12 cellular contexts compared by ENCODE assay signal in the genomic region with DNA sequence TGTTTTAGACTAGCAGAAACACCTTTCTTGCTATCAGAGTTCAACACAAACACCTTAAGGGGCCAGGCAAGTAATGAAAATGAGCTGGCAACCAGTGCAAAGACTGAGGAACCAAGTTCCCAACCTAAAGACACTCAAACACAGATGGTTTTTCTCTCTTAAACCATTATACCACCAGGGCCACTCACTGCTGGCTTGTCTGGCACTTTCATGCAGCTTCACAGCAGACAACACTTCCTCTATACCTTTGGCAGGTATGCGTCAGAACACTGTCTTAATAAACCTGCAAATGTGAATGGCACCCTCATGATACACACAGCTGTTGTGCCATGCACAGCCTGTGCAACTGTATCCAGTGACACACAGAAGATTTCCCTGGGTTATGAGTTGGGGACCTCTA. TPM values are rescaled to one million over a fixed set of nuclear protein-coding genes. Genes with fewer than 3 reads are reported as not detected.
DNase-seq lines count a peak whose midpoint lies in the region; ATAC-seq, FAIRE-seq and TF ChIP-seq lines count a peak whose summit lies in the region.
"Had no signal": no experiment of that assay in that cellular context is flagged by ENCODE, and none has a peak within 500 bp of the region (broad histone marks: within the 10 kb centered on the region; RNA-seq: fewer than 3 reads in every experiment).

No MANE protein-coding gene starts in this region.

- in situ Hi-C loops in GM13976 (cut with MboI; ENCODE audit: low sequenced_read_pairs, unreplicated experiment): no loop called here

- no peaks in the 10 kb centered on the region for H4K20me1 ChIP-seq in GM23338 (replicated peaks; ENCODE audit: insufficient read depth)
- H4K20me1 ChIP-seq: BLaER1 treated with 17β-estradiol and CSF1 and Interleukin-3, amounts not matched to agents 10 nM and 100 nM had no signal

- no peaks in the 10 kb centered on the region for H3F3A ChIP-seq in GM23338 (replicated peaks; ENCODE audit: low read depth)

- no peaks in the 10 kb centered on the region for H3K9me2 ChIP-seq in GM23338 (ENCODE audit: insufficient read depth)

- H3K4me1 ChIP-seq in A549 (peaks cover 6% of the 10 kb centered on the region; the same call in 2 of the 3 replicates), GM23338 (ENCODE audit: insufficient read depth) (peaks cover 8% of the 10 kb centered on the region; the same call in 1 of the 2 replicates), testis (peaks cover 8% of the 10 kb centered on the region)

- H3K4me1 Mint-ChIP-seq in activated CD4-positive, alpha-beta T cell treated with anti-CD3 and anti-CD28 coated beads, Interleukin-2, amount 10 ng/mL, durations not matched to agents 7 days and 5 days: peaks cover 89% of the 10 kb centered on the region
- peaks cover 4% of the 10 kb centered on the region for H3K4me1 Mint-ChIP-seq in GM23338

- no peak overlapping the region for H3K4me3 ChIP-seq in A549
- no peak overlapping the region for H3K4me3 ChIP-seq in GM23338
- no peak overlapping the region for H3K4me3 ChIP-seq in testis
- H3K4me3 ChIP-seq: BLaER1 treated with 17β-estradiol and CSF1 and Interleukin-3, amounts not matched to agents 10 nM and 100 nM; stomach had no signal

- POLR2A ChIA-PET in A549 (lab: Yijun Ruan, JAX): interaction anchor here (1.3 kb wide), 1 partner anchor 44 kb away, joined by 3 read pairs; no protein-coding TSS in a partner anchor
- POLR2A ChIA-PET in activated CD4-positive, alpha-beta T cell treated with anti-CD3 and anti-CD28 coated beads, Interleukin-2, amount 10 ng/mL, durations not matched to agents 7 days and 5 days (lab: Charles Lee): interaction anchor here (0.6 kb wide), 2 partner anchors 41 to 94 kb away, joined by 3 to 6 read pairs; no protein-coding TSS in a partner anchor

- H3K27ac ChIP-seq in A549: no peak overlapping the region
- H3K27ac ChIP-seq in GM23338 (ENCODE audit: low read depth): no peak overlapping the region
- H3K27ac ChIP-seq in testis: no peak overlapping the region
- H3K27ac ChIP-seq: neutrophil, stomach had no signal

- H3K27me3 Mint-ChIP-seq in activated CD4-positive, alpha-beta T cell treated with anti-CD3 and anti-CD28 coated beads, Interleukin-2, amount 10 ng/mL, durations not matched to agents 7 days and 5 days: no peaks in the 10 kb centered on the region
- H3K27me3 Mint-ChIP-seq in GM23338 (ENCODE audit: insufficient read depth, low read depth, poor library complexity): peaks cover 8% of the 10 kb centered on the region

- no peak overlapping the region for H2AFZ ChIP-seq in GM23338

- TF ChIP-seq CTCF in A549 (IDR thresholded peaks at IDR 0.05) (no peak), GM13976 (IDR thresholded peaks at IDR 0.05; ENCODE audit: borderline replicate concordance, control extremely low read depth, extremely low read depth, insufficient read depth, missing control alignments) (no peak), GM23338 (conservative IDR thresholded peaks at IDR 0.05; ENCODE audit: low read depth in 2 of 2) (no peak), testis (IDR thresholded peaks at IDR 0.05) (no peak)

- WGBS in A549 (ENCODE audit: missing lambda C conversion rate): 100% methylated on average over 1 of the region's 1 CpG
- 89 to 100% methylated on average over 1 of the region's 1 CpG for WGBS in testis, 2 donors

- DNase-seq in A549 (ENCODE audit: low read depth in 1 of 2, low spot score in 1 of 2) (no peak), GM13976 (ENCODE audit: low spot score) (peak; percentile 41), GM23338 (ENCODE audit: low spot score) (no peak), DMS 273 treated with DMSO at 0.1 percent for 48 hours (lab: John Stamatoyannopoulos, UW) (no peak), testis (no peak)
- peak; percentile 43 for DNase-seq in activated CD4-positive, alpha-beta T cell treated with anti-CD3 and anti-CD28 coated beads, Interleukin-2, amount 10 ng/mL, durations not matched to agents 7 days and 5 days
- DNase-seq in central memory CD4-positive, alpha-beta T cell: peak; percentile 61
- DNase-seq: RPMI8226, stomach had no signal

- intact Hi-C loops in testis (cut with DNase I; ENCODE audit: low total_unique reads): no loop called here

- no peak for TF ChIP-seq EP300 in A549 (IDR thresholded peaks at IDR 0.05)

- ATAC-seq in A549 (peak; percentile 31; a peak in 4 of 6 replicates), GM23338 (no peak), HG03045 (IDR thresholded peaks at IDR 0.05; ENCODE audit: unreplicated experiment) (no peak)

- TF ChIP-seq POLR2A in A549 (IDR thresholded peaks at IDR 0.05; ENCODE audit: low read length) (no peak), testis (IDR thresholded peaks at IDR 0.05) (no peak)

- H3K4me2 ChIP-seq in A549 (no peak overlapping the region), GM23338 (no peak overlapping the region)

- CTCF ChIA-PET in A549 (lab: Yijun Ruan, JAX): interaction anchor here (0.5 to 1.3 kb wide), 5 partner anchors 9 to 521 kb away, joined by 3 read pairs; no protein-coding TSS in a partner anchor
- CTCF ChIA-PET in activated CD4-positive, alpha-beta T cell treated with anti-CD3 and anti-CD28 coated beads, Interleukin-2, amount 10 ng/mL, durations not matched to agents 7 days and 5 days (lab: Charles Lee): interaction anchor here (1.1 to 2.6 kb wide), 7 partner anchors 10 to 94 kb away, joined by 3 to 18 read pairs (median 4); partner anchors contain the start of gene NFATC2

- H3K9me3 Mint-ChIP-seq in activated CD4-positive, alpha-beta T cell treated with anti-CD3 and anti-CD28 coated beads, Interleukin-2, amount 10 ng/mL, durations not matched to agents 7 days and 5 days: no peaks in the 10 kb centered on the region
- H3K9me3 Mint-ChIP-seq in GM23338: no peaks in the 10 kb centered on the region

- no peaks in the 10 kb centered on the region for H3K79me2 ChIP-seq in GM23338 (replicated peaks; ENCODE audit: insufficient read depth)

- H3K36me3 Mint-ChIP-seq in activated CD4-positive, alpha-beta T cell treated with anti-CD3 and anti-CD28 coated beads, Interleukin-2, amount 10 ng/mL, durations not matched to agents 7 days and 5 days (ENCODE audit: low read depth): peaks cover 63% of the 10 kb centered on the region
- H3K36me3 Mint-ChIP-seq in GM23338 (ENCODE audit: low read depth): no peaks in the 10 kb centered on the region

- H3K27me3 ChIP-seq in GM23338 (ENCODE audit: insufficient read depth): no peaks in the 10 kb centered on the region
- no peaks in the 10 kb centered on the region for H3K27me3 ChIP-seq in testis
- H3K27me3 ChIP-seq: BLaER1 treated with 17β-estradiol and CSF1 and Interleukin-3, amounts not matched to agents 10 nM and 100 nM; stomach had no signal

- peak overlapping the region; percentile 65 for H3K27ac Mint-ChIP-seq in activated CD4-positive, alpha-beta T cell treated with anti-CD3 and anti-CD28 coated beads, Interleukin-2, amount 10 ng/mL, durations not matched to agents 7 days and 5 days
- no peak overlapping the region for H3K27ac Mint-ChIP-seq in GM23338

- FAIRE-seq in A549 (lab: Jason Lieb, UNC): no peak

- H3K9me3 ChIP-seq in A549 (no peaks in the 10 kb centered on the region), testis (no peaks in the 10 kb centered on the region)
- H3K9me3 ChIP-seq: BLaER1 treated with 17β-estradiol and CSF1 and Interleukin-3, amounts not matched to agents 10 nM and 100 nM; neutrophil; stomach had no signal

- no peak overlapping the region for H3K4me3 Mint-ChIP-seq in activated CD4-positive, alpha-beta T cell treated with anti-CD3 and anti-CD28 coated beads, Interleukin-2, amount 10 ng/mL, durations not matched to agents 7 days and 5 days
- H3K4me3 Mint-ChIP-seq in GM23338: no peak overlapping the region

- no peak for TF ChIP-seq RAD21 in A549 (conservative IDR thresholded peaks at IDR 0.05 in 1 of 2, IDR thresholded peaks at IDR 0.05 in 1 of 2)

- H3K36me3 ChIP-seq in GM23338 (ENCODE audit: insufficient read depth): no peaks in the 10 kb centered on the region
- H3K36me3 ChIP-seq in testis (ENCODE audit: low read depth, missing control alignments): no peaks in the 10 kb centered on the region
- H3K36me3 ChIP-seq: neutrophil had no signal

TF ChIP-seq in A549, 52 proteins besides CTCF, POLR2A, EP300 and RAD21 (continues in another document):
- no peak for TF ChIP-seq JUNB (IDR thresholded peaks at IDR 0.05)
- TF ChIP-seq MAFK (IDR thresholded peaks at IDR 0.05; ENCODE audit: partially characterized antibody): no peak
- TF ChIP-seq, protein P1, sequence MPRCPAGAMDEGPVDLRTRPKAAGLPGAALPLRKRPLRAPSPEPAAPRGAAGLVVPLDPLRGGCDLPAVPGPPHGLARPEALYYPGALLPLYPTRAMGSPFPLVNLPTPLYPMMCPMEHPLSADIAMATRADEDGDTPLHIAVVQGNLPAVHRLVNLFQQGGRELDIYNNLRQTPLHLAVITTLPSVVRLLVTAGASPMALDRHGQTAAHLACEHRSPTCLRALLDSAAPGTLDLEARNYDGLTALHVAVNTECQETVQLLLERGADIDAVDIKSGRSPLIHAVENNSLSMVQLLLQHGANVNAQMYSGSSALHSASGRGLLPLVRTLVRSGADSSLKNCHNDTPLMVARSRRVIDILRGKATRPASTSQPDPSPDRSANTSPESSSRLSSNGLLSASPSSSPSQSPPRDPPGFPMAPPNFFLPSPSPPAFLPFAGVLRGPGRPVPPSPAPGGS (IDR thresholded peaks at IDR 0.05): no peak

TF ChIP-seq in GM23338, 12 proteins besides CTCF, POLR2A, EP300 and RAD21:
- TF ChIP-seq JUNB (IDR thresholded peaks at IDR 0.05; ENCODE audit: unreplicated experiment) (no peak), EZH2phosphoT487 (IDR thresholded peaks at IDR 0.05; ENCODE audit: unreplicated experiment) (no peak)

RNA-seq across cellular contexts. Expression of gene NFATC2, which starts 41.6 kb away (rescaled TPM):
- polyA plus RNA-seq in A549 (2011; rRNA removed): 1.6 and 2.4 TPM in 2 replicates
- 0.81 and 1.2 TPM in 2 replicates for polyA plus RNA-seq in A549 (2012; cell fraction: cytosol; rRNA removed)
- polyA plus RNA-seq in A549 (2012; cell fraction: nucleus; rRNA removed): 1.7 and 1.8 TPM in 2 replicates
- polyA plus RNA-seq in A549 (2017; fragmentation: RNase III; extraction: RNeasy Plus Mini Kit Qiagen cat#74134 plus additional on column Dnase treatment): 0.75 to 0.99 TPM (median 0.75 TPM) in 3 replicates
- polyA minus RNA-seq in A549 (2011; rRNA and poly(A)+ RNA removed): 1.4 and 2.4 TPM in 2 replicates
- 10 to 100 TPM; 62.0 to 68.8 TPM for total RNA-seq in activated CD4-positive, alpha-beta T cell treated with anti-CD3 and anti-CD28 coated beads, Interleukin-2, amount 10 ng/mL, durations not matched to agents 7 days and 5 days
- 0.39 and 0.59 TPM in 2 replicates for total RNA-seq in GM23338 (2014; rRNA removed; shearing (Covaris generic))
- polyA plus RNA-seq in GM23338 (2016; fragmentation: Nextera tagmentation; extraction: Ambion mirVana): 0.31 and 0.52 TPM in 2 replicates
- total RNA-seq in testis: 1 to 10 TPM; 5.4 to 6.5 TPM
- polyA plus RNA-seq in testis (ENCODE audit: insufficient read depth, low read depth, low replicate concordance): 7.5 TPM

Comparison
In these comparisons a context has a peak if more than half of its experiments do, and no peak if none do; other contexts are left out.
1. ATAC-seq: peak in A549 (2 of 2); none in GM23338 (single experiment) and HG03045 (single experiment).
2. DNase-seq: peak in GM13976 (single experiment), activated CD4-positive, alpha-beta T cell treated with anti-CD3 and anti-CD28 coated beads, Interleukin-2, amount 10 ng/mL, durations not matched to agents 7 days and 5 days (single experiment) and central memory CD4-positive, alpha-beta T cell (single experiment); none in A549 (0 of 2), GM23338 (single experiment), DMS 273 treated with DMSO at 0.1 percent for 48 hours (single experiment) and testis (single experiment).
3. RNA of gene NFATC2, which starts 41.6 kb away (total RNA-seq): 62.0 to 68.8 TPM in activated CD4-positive, alpha-beta T cell treated with anti-CD3 and anti-CD28 coated beads, Interleukin-2, amount 10 ng/mL, durations not matched to agents 7 days and 5 days; 5.4 to 6.5 TPM in testis and 0.39 to 0.59 TPM in GM23338; every median in the first group is over 4 times any median in the second.